6 cellular contexts compared by ENCODE assay signal in the genomic region with DNA sequence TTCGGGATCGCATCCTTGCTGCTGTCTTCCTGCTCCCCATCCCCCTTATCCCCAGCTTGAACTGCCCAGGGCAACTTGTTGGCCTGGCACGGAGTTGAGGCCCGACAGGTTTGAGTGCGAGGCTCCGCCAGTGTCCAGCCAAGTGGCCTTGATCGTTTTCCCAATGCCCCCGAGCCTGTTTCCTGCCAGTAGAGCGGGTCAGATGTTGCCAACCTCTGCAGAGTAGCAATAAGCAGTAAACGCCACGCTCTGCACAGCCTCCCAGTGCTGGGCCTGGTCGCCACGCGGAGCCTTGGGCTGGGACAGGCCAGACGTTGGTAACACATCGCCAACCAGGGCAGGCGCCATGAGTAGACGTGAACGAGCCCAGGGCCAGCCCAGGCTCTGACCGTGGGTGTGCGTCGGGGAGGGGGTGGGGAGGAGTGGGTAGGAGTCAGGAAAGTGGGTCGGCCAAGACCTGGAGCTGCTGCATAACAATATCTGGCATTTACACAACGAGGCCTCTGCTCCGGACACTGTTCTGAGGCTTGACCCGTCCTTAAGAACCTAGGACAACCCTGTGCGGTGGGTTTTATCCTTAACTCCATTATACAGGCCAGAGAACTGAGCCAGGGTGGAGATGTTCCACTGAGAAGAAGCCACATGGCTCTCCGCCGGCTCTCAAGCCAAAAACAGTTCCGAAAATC. TPM values are rescaled to one million over a fixed set of nuclear protein-coding genes. Genes with fewer than 3 reads are reported as not detected.
DNase-seq lines count a peak whose midpoint lies in the region; ATAC-seq and TF ChIP-seq lines count a peak whose summit lies in the region.

No MANE protein-coding gene starts in this region.

- H3K9ac ChIP-seq in OCI-LY1 (ENCODE audit: low read length) = peak overlapping the region; percentile 99

- no peak for TF ChIP-seq CTCF in OCI-LY1 (IDR thresholded peaks at IDR 0.05; ENCODE audit: low read length)
- peak in 1 of 4 experiments; percentile 36 for TF ChIP-seq CTCF in gastroesophageal sphincter (IDR thresholded peaks at IDR 0.05)

- peak overlapping the region; percentile 85 for H3K27ac ChIP-seq in OCI-LY1 (ENCODE audit: low read depth, low read length, poor library complexity, severe bottlenecking)
- peak overlapping the region; percentile 26 to 96 (median 93) for H3K27ac ChIP-seq in gastroesophageal sphincter
- peak overlapping the region; percentile 96 for H3K27ac ChIP-seq in substantia nigra (ENCODE audit: low read depth, low read length, poor library complexity, severe bottlenecking)

- H3K79me2 ChIP-seq in OCI-LY1 (ENCODE audit: insufficient read depth, low read length) = no peaks in the 10 kb centered on the region

- DNase-seq in substantia nigra (lab: John Stamatoyannopoulos, UW) = peak in 22 of 49 donors; percentile 35 to 78 (median 62)
- DNase-seq in GOT3 (lab: John Stamatoyannopoulos, UW) = no peak
- no peak for DNase-seq in glomerular visceral epithelial cell (ENCODE audit: extremely low spot score)

- H3K36me3 ChIP-seq in OCI-LY1 (ENCODE audit: insufficient read depth, low read length) (peaks cover 16% of the 10 kb centered on the region), gastroesophageal sphincter (peaks cover 0 to 11% of the 10 kb centered on the region in 2 donors)

- H4K20me1 ChIP-seq in OCI-LY1 (ENCODE audit: insufficient read depth, low read length) = no peaks in the 10 kb centered on the region

- 0 out of 2 replicates have a peak, but pooled peaks cover 8% of the 10 kb centered on the region for H3F3A ChIP-seq in OCI-LY1 (ENCODE audit: insufficient read depth, low read length)

- H3K4me2 ChIP-seq in OCI-LY1 (ENCODE audit: low read length) = peak overlapping the region; percentile 86

- peak; percentile 3 for ATAC-seq in GM19463 (IDR thresholded peaks at IDR 0.05; ENCODE audit: unreplicated experiment)
- ATAC-seq in gastroesophageal sphincter = peak; percentile 14

- H3K27me3 ChIP-seq in OCI-LY1 (ENCODE audit: insufficient read depth, low read length) (no peaks in the 10 kb centered on the region), gastroesophageal sphincter (no peaks in the 10 kb centered on the region)

- peak overlapping the region; percentile 98 for H3K4me3 ChIP-seq in OCI-LY1 (ENCODE audit: low read depth, low read length, poor library complexity, severe bottlenecking)
- H3K4me3 ChIP-seq in gastroesophageal sphincter = peak overlapping the region; percentile 68

- no peaks in the 10 kb centered on the region for H3K9me2 ChIP-seq in OCI-LY1 (ENCODE audit: low read depth, low read length)

- WGBS in gastroesophageal sphincter (ENCODE audit: low coverage in 1 of 2), 2 donors = 10% methylated on average over 2 of the region's 30 CpGs; no CpG with 5 or more reads in 1 of the 2 donors

- no peak for TF ChIP-seq POLR2A in gastroesophageal sphincter (IDR thresholded peaks at IDR 0.05)

- no peak for TF ChIP-seq EP300 in gastroesophageal sphincter (IDR thresholded peaks at IDR 0.05)

- H3K9me3 ChIP-seq in OCI-LY1 (ENCODE audit: low read length) (no peaks in the 10 kb centered on the region), gastroesophageal sphincter (no peaks in the 10 kb centered on the region)

- no peak overlapping the region for H2AFZ ChIP-seq in OCI-LY1 (ENCODE audit: low read length)

- H3K4me1 ChIP-seq in OCI-LY1 (ENCODE audit: insufficient read depth, low read length, severe bottlenecking) (peaks cover 38% of the 10 kb centered on the region), gastroesophageal sphincter (peaks cover 0 to 43% (median 15%) of the 10 kb centered on the region in 3 donors)

RNA-seq across cellular contexts. Expression of a gene that starts 0.4 kb away (rescaled TPM):
- 10 to 100 TPM; 12.6 to 20.2 (median 13.8) TPM for total RNA-seq in gastroesophageal sphincter

RNA-seq across cellular contexts. Expression of a gene that starts 0.6 kb away (rescaled TPM):
- 10 to 100 TPM; 34.6 to 46.8 (median 45.1) TPM for total RNA-seq in gastroesophageal sphincter

RNA-seq across cellular contexts. Expression of a gene that starts 7.2 kb away (rescaled TPM):
- 100 to 1,000 TPM in 3 of 4 donors, 10 to 100 TPM in 1; 80.7 to 335 (median 186) TPM for total RNA-seq in gastroesophageal sphincter

RNA-seq across cellular contexts. Expression of a gene that starts 8.9 kb away (rescaled TPM):
- 10 to 100 TPM; 10.6 to 21.4 (median 19.5) TPM for total RNA-seq in gastroesophageal sphincter

RNA-seq across cellular contexts. Expression of a gene that starts 19.2 kb away (rescaled TPM):
- total RNA-seq in gastroesophageal sphincter = under 1 TPM in 1 of 4 donors, not detected in 3; 0.31 TPM
